14 cellular contexts compared by ENCODE assay signal in the genomic region with DNA sequence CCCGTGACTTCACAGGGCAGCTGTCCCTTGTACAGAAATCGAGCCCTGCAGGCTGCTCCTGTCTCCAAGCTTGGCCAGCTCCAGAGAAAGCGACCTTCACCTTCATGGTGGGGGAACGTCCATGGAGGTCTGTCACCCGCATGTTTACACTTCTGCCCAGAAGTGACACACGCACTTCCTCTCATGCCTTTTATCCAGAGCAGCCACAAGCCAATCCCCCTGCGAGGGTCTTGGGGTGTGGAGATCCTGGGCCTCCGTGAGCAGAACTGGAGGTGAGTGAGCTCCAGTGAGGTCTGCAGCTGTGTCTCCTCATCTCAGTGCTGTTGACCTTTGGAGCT.
"Had no signal": no experiment of that assay in that cellular context is flagged by ENCODE, and none has a peak within 500 bp of the region (broad histone marks: within the 10 kb centered on the region; RNA-seq: fewer than 3 reads in every experiment).

No MANE protein-coding gene starts in this region.

- H3K4me3 ChIP-seq: transverse colon had no signal

- H3K36me3 ChIP-seq: transverse colon had no signal

- ATAC-seq: activated CD4-positive, CD25-positive, alpha-beta regulatory T cell treated with anti-CD3 and anti-CD28 coated beads, Interleukin-2, amount 50 U/mL, for 24 hours; activated naive CD8-positive, alpha-beta T cell treated with anti-CD3 and anti-CD28 coated beads, Interleukin-2, amount 50 U/mL, for 24 hours; effector memory CD8-positive, alpha-beta T cell; naive thymus-derived CD4-positive, alpha-beta T cell had no signal

- H3K9me3 ChIP-seq: transverse colon had no signal

- H3K27ac ChIP-seq: epithelial cell of prostate had no signal

- H3K27me3 ChIP-seq: transverse colon had no signal

- DNase-seq: activated CD4-positive, alpha-beta T cell treated with anti-CD3 and anti-CD28 coated beads, Interleukin-2, amount 50 U/mL, for 4 hours; activated naive CD4-positive, alpha-beta T cell treated with anti-CD3 and anti-CD28 coated beads for 36 hours; activated naive CD8-positive, alpha-beta T cell treated with anti-CD3 and anti-CD28 coated beads, Interleukin-2, amount 50 U/mL, for 24 hours; activated T-cell treated with anti-CD3 and anti-CD28 coated beads for 4 hours; aorta; dermis blood vessel endothelial cell; effector memory CD8-positive, alpha-beta T cell; head of caudate nucleus; naive thymus-derived CD4-positive, alpha-beta T cell; stimulated activated CD4-positive, alpha-beta T cell treated with anti-CD3 and anti-CD28 coated beads, Interleukin-2, amount 100 ng/mL, for 48 hours; stimulated activated naive CD4-positive, alpha-beta T cell had no signal
